8 cellular contexts compared by ENCODE assay signal in genomic region chr9:126861707-126862460, GRCh38. TPM values are rescaled to one million over a fixed set of nuclear protein-coding genes. Genes with fewer than 3 reads are reported as not detected.
DNase-seq lines count a peak whose midpoint lies in the region; ATAC-seq and TF ChIP-seq lines count a peak whose summit lies in the region.

No MANE protein-coding gene starts in this region.

- no peaks in the 10 kb centered on the region for H3K9me3 Mint-ChIP-seq in nephron

- H3K27me3 Mint-ChIP-seq in nephron (ENCODE audit: low read depth): peaks cover 8% of the 10 kb centered on the region

- peak overlapping the region; percentile 98 for H3K4me2 ChIP-seq in OCI-LY7 (ENCODE audit: low read length)

- DNase-seq in G401 (ENCODE audit: low spot score): peak; percentile 19
- DNase-seq in OCI-LY7 (ENCODE audit: low spot score): peak; percentile 62
- DNase-seq in ecto neural progenitor cell (ENCODE audit: low spot score): peak; percentile 48
- no peak for DNase-seq in DMS79 (lab: John Stamatoyannopoulos, UW)
- no peak for DNase-seq in iPS-NIHi11 (ENCODE audit: low spot score)

- peaks cover 49% of the 10 kb centered on the region for H3K4me1 Mint-ChIP-seq in nephron

- peak overlapping the region; percentile 54 for H3K27ac ChIP-seq in OCI-LY7 (ENCODE audit: low read depth, low read length, poor library complexity, severe bottlenecking)

- H3K36me3 ChIP-seq in OCI-LY7 (ENCODE audit: insufficient read depth, low read length): peaks cover 27% of the 10 kb centered on the region; the same call in 1 of the 2 replicates

- BruUV-seq in OCI-LY7 (replicated peaks; lab: Mats Ljungman, UMichigan): no TSS peak

- no peaks in the 10 kb centered on the region for H3K9me2 ChIP-seq in OCI-LY7 (ENCODE audit: insufficient read depth, low read length)

- intact Hi-C loops in OCI-LY7 (cut with micrococcal nuclease; ENCODE audit: unreplicated experiment): loop anchor here (5.0 kb wide), 2 partner anchors 50 to 55 kb away; partner anchors contain the start of genes RALGPS1 and ZBTB43

- H4K20me1 ChIP-seq in OCI-LY7 (ENCODE audit: insufficient read depth, low read length): peaks cover 14% of the 10 kb centered on the region; the same call in 1 of the 2 replicates

- peaks cover 20% of the 10 kb centered on the region for H3K36me3 Mint-ChIP-seq in nephron (ENCODE audit: low read depth)

- peak overlapping the region; percentile 90 to 94 (median 93) for H3K4me3 Mint-ChIP-seq in nephron

- no peak for TF ChIP-seq CTCF in OCI-LY7 (conservative IDR thresholded peaks at IDR 0.05; ENCODE audit: low read length)
- no peak for TF ChIP-seq CTCF in nephron (IDR thresholded peaks at IDR 0.05; ENCODE audit: unreplicated experiment in 3 of 3)

- H3K4me3 ChIP-seq in OCI-LY7 (ENCODE audit: low read depth, low read length, poor library complexity, severe bottlenecking): peak overlapping the region; percentile 81

- CTCF ChIA-PET in OCI-LY7 (lab: Charles Lee; ENCODE audit: unreplicated experiment): interaction anchor here (0.6 kb wide), 1 partner anchor 10 kb away, joined by 3 read pairs; no protein-coding TSS in a partner anchor

- in situ Hi-C loops in G401 (cut with HindIII; ENCODE audit: low sequenced_read_pairs): no loop called here

- POLR2A ChIA-PET in OCI-LY7 (lab: Charles Lee): interaction anchor here (1.2 kb wide), 1 partner anchor 16 kb away, joined by 5 read pairs; no protein-coding TSS in a partner anchor

- H2AFZ ChIP-seq in OCI-LY7 (ENCODE audit: low read length): peak overlapping the region; percentile 56

- H3K4me1 ChIP-seq in OCI-LY7 (ENCODE audit: insufficient read depth, low read length, poor library complexity, severe bottlenecking): peaks cover 37% of the 10 kb centered on the region

- no peak for ATAC-seq in GM21717 (IDR thresholded peaks at IDR 0.05; ENCODE audit: unreplicated experiment)
- no peak for ATAC-seq in HG02938 (IDR thresholded peaks at IDR 0.05; ENCODE audit: unreplicated experiment)

- peaks cover 26% of the 10 kb centered on the region; the same call in 1 of the 2 replicates for H3K79me2 ChIP-seq in OCI-LY7 (ENCODE audit: insufficient read depth, low read depth, low read length)

- H3K27ac Mint-ChIP-seq in nephron: peak overlapping the region; percentile 87 to 96 (median 94)

- no peaks in the 10 kb centered on the region for H3K9me3 ChIP-seq in OCI-LY7 (ENCODE audit: low read length)

RNA-seq across cellular contexts. Expression of gene ZBTB34, which starts 1.4 kb away (rescaled TPM):
- 7.8 and 12.0 TPM in 2 replicates for total RNA-seq in G401 (2014; rRNA removed; shearing (Covaris generic))
- 6.5 and 7.5 TPM in 2 replicates for total RNA-seq in OCI-LY7 (2014; rRNA removed; shearing (Covaris generic))
- 11.3 and 12.3 TPM in 2 replicates for total RNA-seq in OCI-LY7 (2022)

RNA-seq across cellular contexts. Expression of gene RALGPS1, which starts 52.7 kb away (rescaled TPM):
- total RNA-seq in G401 (2014; rRNA removed; shearing (Covaris generic)): 0.49 and 3.7 TPM in 2 replicates
- total RNA-seq in OCI-LY7 (2014; rRNA removed; shearing (Covaris generic)): 8.3 and 14.4 TPM in 2 replicates
- 14.1 and 16.3 TPM in 2 replicates for total RNA-seq in OCI-LY7 (2022)

RNA-seq across cellular contexts. Expression of gene ZBTB43, which starts 57.0 kb away (rescaled TPM):
- total RNA-seq in G401 (2014; rRNA removed; shearing (Covaris generic)): 3.5 and 4.3 TPM in 2 replicates
- total RNA-seq in OCI-LY7 (2014; rRNA removed; shearing (Covaris generic)): 3.3 and 4.1 TPM in 2 replicates
- 6.4 and 7.6 TPM in 2 replicates for total RNA-seq in OCI-LY7 (2022)

Comparison
In these comparisons a context has a peak if more than half of its experiments do, and no peak if none do; other contexts are left out.
1. DNase-seq: peak in G401 (single experiment), OCI-LY7 (single experiment) and ecto neural progenitor cell (single experiment); none in DMS79 (single experiment) and iPS-NIHi11 (single experiment).